Comparison of ENCODE assay signal across 9 cellular contexts in the genomic region with DNA sequence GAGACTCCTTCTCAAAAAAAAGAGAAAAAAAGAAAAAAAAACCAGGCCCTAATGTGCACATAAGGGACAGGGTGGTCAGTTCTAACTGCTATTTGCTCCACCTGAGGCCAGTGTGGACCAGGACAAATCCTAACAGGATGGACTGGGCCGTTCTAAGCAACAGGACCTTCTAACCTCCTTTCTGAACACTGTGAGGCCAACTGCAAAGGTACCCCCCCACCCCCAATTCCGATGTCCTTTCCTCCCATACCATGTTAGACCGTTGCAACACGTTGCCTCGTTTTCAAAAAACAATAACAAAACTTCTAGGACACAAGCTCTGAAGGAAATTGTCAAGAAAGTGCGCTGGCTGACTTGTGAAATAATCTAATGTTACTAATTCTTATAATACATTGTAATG. TPM values are rescaled to one million over a fixed set of nuclear protein-coding genes. Genes with fewer than 3 reads are reported as not detected.
DNase-seq lines count a peak whose midpoint lies in the region; ATAC-seq, FAIRE-seq and TF ChIP-seq lines count a peak whose summit lies in the region.
"Had no signal": no experiment of that assay in that cellular context is flagged by ENCODE, and none has a peak within 500 bp of the region (broad histone marks: within the 10 kb centered on the region; RNA-seq: fewer than 3 reads in every experiment).

No MANE protein-coding gene starts in this region.

- peak overlapping the region; percentile 30; the same call in 1 of the 2 replicates for H3K27ac ChIP-seq in DND-41 (ENCODE audit: low read length)
- peak overlapping the region; percentile 47 for H3K27ac ChIP-seq in OCI-LY7 (ENCODE audit: low read depth, low read length, poor library complexity, severe bottlenecking)
- H3K27ac ChIP-seq in endodermal cell (ENCODE audit: low read depth, low read length), result no peak overlapping the region

- H3K79me2 ChIP-seq in DND-41 (ENCODE audit: insufficient read depth, low read length) (peaks cover 90% of the 10 kb centered on the region), OCI-LY7 (ENCODE audit: insufficient read depth, low read depth, low read length) (peaks cover 55% of the 10 kb centered on the region)

- ATAC-seq in DND-41 (ENCODE audit: insufficient read depth, low read depth) (no peak), GM18858 (IDR thresholded peaks at IDR 0.05; ENCODE audit: unreplicated experiment) (no peak)

- H3K4me3 ChIP-seq in DND-41 (ENCODE audit: low read depth in 1 of 2, low read length in 2 of 2) (peak overlapping the region; percentile 78 to 97), OCI-LY7 (ENCODE audit: low read depth, low read length, poor library complexity, severe bottlenecking) (peak overlapping the region; percentile 89), endodermal cell (ENCODE audit: low read length) (peak overlapping the region; percentile 95)

- intact Hi-C loops in OCI-LY7 (cut with micrococcal nuclease; ENCODE audit: unreplicated experiment), result loop anchor here (10.0 kb wide), 1 partner anchor 281 kb away; a partner anchor contains a TSS

- H4K20me1 ChIP-seq in DND-41 (ENCODE audit: insufficient read depth, low read length), result peaks cover 22% of the 10 kb centered on the region
- no peaks in the 10 kb centered on the region for H4K20me1 ChIP-seq in OCI-LY7 (ENCODE audit: insufficient read depth, low read length)

- H3K36me3 ChIP-seq in DND-41 (ENCODE audit: insufficient read depth, low read length) (peaks cover 59% of the 10 kb centered on the region), OCI-LY7 (ENCODE audit: insufficient read depth, low read length) (peaks cover 62% of the 10 kb centered on the region), endodermal cell (ENCODE audit: control insufficient read depth, insufficient read depth, low read length) (peaks cover 53% of the 10 kb centered on the region)

- WGBS in endodermal cell (ENCODE audit: insufficient coverage in 1 of 2, insufficient read length in 1 of 2), 2 experiments, result 28% methylated on average over 5 of the region's 6 CpGs; no CpG with 5 or more reads in 1 of the 2 experiments

- H3K4me2 ChIP-seq in DND-41 (ENCODE audit: insufficient read depth, low read length), result peak overlapping the region; percentile 81
- H3K4me2 ChIP-seq in OCI-LY7 (ENCODE audit: low read length), result peak overlapping the region; percentile 76

- H3K27me3 Mint-ChIP-seq in endodermal cell (ENCODE audit: insufficient read depth) (no peaks in the 10 kb centered on the region), osteocyte (ENCODE audit: unreplicated experiment) (no peaks in the 10 kb centered on the region)

- POLR2A ChIA-PET in OCI-LY7 (lab: Charles Lee), result interaction anchor here (1.4 kb wide), 1 partner anchor 11 kb away, joined by 3 read pairs; no protein-coding TSS in a partner anchor

- H3K36me3 Mint-ChIP-seq in endodermal cell (ENCODE audit: low read depth) (peaks cover 38% of the 10 kb centered on the region), osteocyte (ENCODE audit: unreplicated experiment) (peaks cover 20% of the 10 kb centered on the region)

- H3K4me1 Mint-ChIP-seq in endodermal cell (peaks cover 21% of the 10 kb centered on the region), osteocyte (ENCODE audit: unreplicated experiment) (peaks cover 40% of the 10 kb centered on the region)

- peaks cover 44% of the 10 kb centered on the region for H3K4me1 ChIP-seq in DND-41 (ENCODE audit: insufficient read depth, low read length)
- H3K4me1 ChIP-seq in OCI-LY7 (ENCODE audit: insufficient read depth, low read length, poor library complexity, severe bottlenecking), result peaks cover 18% of the 10 kb centered on the region
- no peaks in the 10 kb centered on the region for H3K4me1 ChIP-seq in endodermal cell (ENCODE audit: control insufficient read depth, insufficient read depth, low read length)

- H3K9me3 Mint-ChIP-seq in endodermal cell (peaks cover 6% of the 10 kb centered on the region), osteocyte (ENCODE audit: unreplicated experiment) (no peaks in the 10 kb centered on the region)

- BruUV-seq in OCI-LY7 (replicated peaks; lab: Mats Ljungman, UMichigan), result TSS peak; percentile 55

- H3K9ac ChIP-seq in DND-41 (ENCODE audit: low read depth, low read length) (peak overlapping the region; percentile 92), endodermal cell (ENCODE audit: extremely low read depth, low read length, poor library complexity, severe bottlenecking) (peak overlapping the region; percentile 76)

- peak overlapping the region; percentile 74 for H3K27ac Mint-ChIP-seq in endodermal cell
- H3K27ac Mint-ChIP-seq in osteocyte (ENCODE audit: unreplicated experiment), result peak overlapping the region; percentile 82

- no peak for DNase-seq in DND-41
- DNase-seq in OCI-LY7 (ENCODE audit: low spot score), result no peak
- no peak for DNase-seq in endodermal cell
- no peak for DNase-seq in osteocyte (ENCODE audit: extremely low spot score, unreplicated experiment)
- DNase-seq in NOMO-1 treated with DMSO at 0.1 percent for 48 hours (lab: John Stamatoyannopoulos, UW; ENCODE audit: unreplicated experiment), result no peak
- DNase-seq in MV-4-11 (lab: John Stamatoyannopoulos, UW), result no peak
- no peak for DNase-seq in HTR-8/SVneo (ENCODE audit: insufficient read length, low spot score)

- no peaks in the 10 kb centered on the region for H3K9me2 ChIP-seq in OCI-LY7 (ENCODE audit: insufficient read depth, low read length)

- no peak for FAIRE-seq in HTR-8/SVneo (lab: Jason Lieb, UNC)
- FAIRE-seq: colon had no signal

- no peaks in the 10 kb centered on the region for H3K27me3 ChIP-seq in DND-41 (ENCODE audit: insufficient read depth, low read length, poor library complexity)
- H3K27me3 ChIP-seq in endodermal cell (ENCODE audit: control insufficient read depth, insufficient read depth, low read length, poor library complexity, severe bottlenecking), result no peaks in the 10 kb centered on the region

- peaks cover 13% of the 10 kb centered on the region for H3K9me3 ChIP-seq in DND-41 (ENCODE audit: insufficient read depth, low read length, severe bottlenecking)
- H3K9me3 ChIP-seq in OCI-LY7 (ENCODE audit: low read length), result peaks cover 21% of the 10 kb centered on the region
- H3K9me3 ChIP-seq in endodermal cell (ENCODE audit: control insufficient read depth, low read length), result peaks cover 15% of the 10 kb centered on the region

- H2AFZ ChIP-seq in DND-41 (ENCODE audit: low read depth, low read length) (peak overlapping the region; percentile 70), OCI-LY7 (ENCODE audit: low read length) (peak overlapping the region; percentile 9; the same call in 1 of the 2 replicates)

- H3K4me3 Mint-ChIP-seq in endodermal cell (peak overlapping the region; percentile 77), osteocyte (ENCODE audit: unreplicated experiment) (peak overlapping the region; percentile 80)

- CTCF ChIA-PET in OCI-LY7 (lab: Charles Lee; ENCODE audit: unreplicated experiment), result no interaction called here

- TF ChIP-seq CTCF in DND-41 (IDR thresholded peaks at IDR 0.05; ENCODE audit: borderline replicate concordance, extremely low read depth, low read length, poor library complexity, severe bottlenecking) (no peak), OCI-LY7 (conservative IDR thresholded peaks at IDR 0.05; ENCODE audit: low read length) (no peak), endodermal cell (conservative IDR thresholded peaks at IDR 0.05) (no peak), osteocyte (IDR thresholded peaks at IDR 0.05) (no peak)

RNA-seq across cellular contexts. Expression of a gene that starts 1.2 kb away (rescaled TPM):
- 55.4 and 65.6 TPM in 2 replicates for total RNA-seq in OCI-LY7 (2014; rRNA removed; shearing (Covaris generic))
- total RNA-seq in OCI-LY7 (2022) (55.6 and 61.6 TPM in 2 replicates), endodermal cell (10 to 100 TPM; 54.6 to 66.1 TPM), osteocyte (51.6 and 52.8 TPM in 2 replicates)
- polyA plus RNA-seq in endodermal cell (2013, experiment 1 of 2), result 40.7 TPM
- polyA plus RNA-seq in endodermal cell (2013, experiment 2 of 2), result 36.6 TPM

RNA-seq across cellular contexts. Expression of a gene that starts 1.7 kb away (rescaled TPM):
- total RNA-seq in OCI-LY7 (2014; rRNA removed; shearing (Covaris generic)), result 72.4 and 78.0 TPM in 2 replicates
- total RNA-seq in OCI-LY7 (2022) (133 and 152 TPM in 2 replicates), endodermal cell (100 to 1,000 TPM; 126 to 166 TPM), osteocyte (73.5 and 78.1 TPM in 2 replicates)
- polyA plus RNA-seq in endodermal cell (2013, experiment 1 of 2), result 113 TPM
- 98.7 TPM for polyA plus RNA-seq in endodermal cell (2013, experiment 2 of 2)

RNA-seq across cellular contexts. Expression of a gene that starts 50.9 kb away (rescaled TPM):
- total RNA-seq in OCI-LY7 (2014; rRNA removed; shearing (Covaris generic)), result 104 and 118 TPM in 2 replicates
- total RNA-seq in OCI-LY7 (2022), result 127 and 129 TPM in 2 replicates
- 10 to 100 TPM; 60.9 to 62.4 TPM for total RNA-seq in endodermal cell
- 66.3 TPM for polyA plus RNA-seq in endodermal cell (2013, experiment 1 of 2)
- 64.8 TPM for polyA plus RNA-seq in endodermal cell (2013, experiment 2 of 2)
- total RNA-seq in osteocyte, result 26.3 and 28.8 TPM in 2 replicates
